1 cellular context compared by ENCODE assay signal in genomic region chr16:85452364-85453178, GRCh38.
TF ChIP-seq lines count a peak whose summit lies in the region.

No MANE protein-coding gene starts in this region.

TF ChIP-seq in GM23338, 12 proteins besides CTCF, POLR2A, EP300 and RAD21:
- TF ChIP-seq, protein P1, sequence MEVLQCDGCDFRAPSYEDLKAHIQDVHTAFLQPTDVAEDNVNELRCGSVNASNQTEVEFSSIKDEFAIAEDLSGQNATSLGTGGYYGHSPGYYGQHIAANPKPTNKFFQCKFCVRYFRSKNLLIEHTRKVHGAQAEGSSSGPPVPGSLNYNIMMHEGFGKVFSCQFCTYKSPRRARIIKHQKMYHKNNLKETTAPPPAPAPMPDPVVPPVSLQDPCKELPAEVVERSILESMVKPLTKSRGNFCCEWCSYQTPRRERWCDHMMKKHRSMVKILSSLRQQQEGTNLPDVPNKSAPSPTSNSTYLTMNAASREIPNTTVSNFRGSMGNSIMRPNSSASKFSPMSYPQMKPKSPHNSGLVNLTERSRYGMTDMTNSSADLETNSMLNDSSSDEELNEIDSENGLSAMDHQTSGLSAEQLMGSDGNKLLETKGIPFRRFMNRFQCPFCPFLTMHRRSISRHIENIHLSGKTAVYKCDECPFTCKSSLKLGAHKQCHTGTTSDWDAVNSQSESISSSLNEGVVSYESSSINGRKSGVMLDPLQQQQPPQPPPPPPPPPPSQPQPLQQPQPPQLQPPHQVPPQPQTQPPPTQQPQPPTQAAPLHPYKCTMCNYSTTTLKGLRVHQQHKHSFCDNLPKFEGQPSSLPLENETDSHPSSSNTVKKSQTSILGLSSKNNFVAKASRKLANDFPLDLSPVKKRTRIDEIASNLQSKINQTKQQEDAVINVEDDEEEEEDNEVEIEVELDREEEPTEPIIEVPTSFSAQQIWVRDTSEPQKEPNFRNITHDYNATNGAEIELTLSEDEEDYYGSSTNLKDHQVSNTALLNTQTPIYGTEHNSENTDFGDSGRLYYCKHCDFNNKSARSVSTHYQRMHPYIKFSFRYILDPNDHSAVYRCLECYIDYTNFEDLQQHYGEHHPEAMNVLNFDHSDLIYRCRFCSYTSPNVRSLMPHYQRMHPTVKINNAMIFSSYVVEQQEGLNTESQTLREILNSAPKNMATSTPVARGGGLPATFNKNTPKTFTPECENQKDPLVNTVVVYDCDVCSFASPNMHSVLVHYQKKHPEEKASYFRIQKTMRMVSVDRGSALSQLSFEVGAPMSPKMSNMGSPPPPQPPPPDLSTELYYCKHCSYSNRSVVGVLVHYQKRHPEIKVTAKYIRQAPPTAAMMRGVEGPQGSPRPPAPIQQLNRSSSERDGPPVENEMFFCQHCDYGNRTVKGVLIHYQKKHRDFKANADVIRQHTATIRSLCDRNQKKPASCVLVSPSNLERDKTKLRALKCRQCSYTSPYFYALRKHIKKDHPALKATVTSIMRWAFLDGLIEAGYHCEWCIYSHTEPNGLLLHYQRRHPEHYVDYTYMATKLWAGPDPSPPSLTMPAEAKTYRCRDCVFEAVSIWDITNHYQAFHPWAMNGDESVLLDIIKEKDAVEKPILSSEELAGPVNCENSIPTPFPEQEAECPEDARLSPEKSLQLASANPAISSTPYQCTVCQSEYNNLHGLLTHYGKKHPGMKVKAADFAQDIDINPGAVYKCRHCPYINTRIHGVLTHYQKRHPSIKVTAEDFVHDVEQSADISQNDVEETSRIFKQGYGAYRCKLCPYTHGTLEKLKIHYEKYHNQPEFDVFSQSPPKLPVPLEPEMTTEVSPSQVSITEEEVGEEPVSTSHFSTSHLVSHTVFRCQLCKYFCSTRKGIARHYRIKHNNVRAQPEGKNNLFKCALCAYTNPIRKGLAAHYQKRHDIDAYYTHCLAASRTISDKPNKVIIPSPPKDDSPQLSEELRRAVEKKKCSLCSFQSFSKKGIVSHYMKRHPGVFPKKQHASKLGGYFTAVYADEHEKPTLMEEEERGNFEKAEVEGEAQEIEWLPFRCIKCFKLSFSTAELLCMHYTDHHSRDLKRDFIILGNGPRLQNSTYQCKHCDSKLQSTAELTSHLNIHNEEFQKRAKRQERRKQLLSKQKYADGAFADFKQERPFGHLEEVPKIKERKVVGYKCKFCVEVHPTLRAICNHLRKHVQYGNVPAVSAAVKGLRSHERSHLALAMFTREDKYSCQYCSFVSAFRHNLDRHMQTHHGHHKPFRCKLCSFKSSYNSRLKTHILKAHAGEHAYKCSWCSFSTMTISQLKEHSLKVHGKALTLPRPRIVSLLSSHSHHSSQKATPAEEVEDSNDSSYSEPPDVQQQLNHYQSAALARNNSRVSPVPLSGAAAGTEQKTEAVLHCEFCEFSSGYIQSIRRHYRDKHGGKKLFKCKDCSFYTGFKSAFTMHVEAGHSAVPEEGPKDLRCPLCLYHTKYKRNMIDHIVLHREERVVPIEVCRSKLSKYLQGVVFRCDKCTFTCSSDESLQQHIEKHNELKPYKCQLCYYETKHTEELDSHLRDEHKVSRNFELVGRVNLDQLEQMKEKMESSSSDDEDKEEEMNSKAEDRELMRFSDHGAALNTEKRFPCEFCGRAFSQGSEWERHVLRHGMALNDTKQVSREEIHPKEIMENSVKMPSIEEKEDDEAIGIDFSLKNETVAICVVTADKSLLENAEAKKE (CRISPR knock-in tag; IDR thresholded peaks at IDR 0.05), result no peak
- no peak for TF ChIP-seq EZH2phosphoT487 (IDR thresholded peaks at IDR 0.05; ENCODE audit: unreplicated experiment)
- no peak for TF ChIP-seq JUNB (IDR thresholded peaks at IDR 0.05; ENCODE audit: unreplicated experiment)
- TF ChIP-seq ETS1 (IDR thresholded peaks at IDR 0.05), result no peak
- no peak for TF ChIP-seq ZNF114 (CRISPR knock-in tag; IDR thresholded peaks at IDR 0.05)
- no peak for TF ChIP-seq ZNF331 (CRISPR knock-in tag; IDR thresholded peaks at IDR 0.05; ENCODE audit: low read depth)
- TF ChIP-seq REST (IDR thresholded peaks at IDR 0.05; ENCODE audit: unreplicated experiment), result no peak
- TF ChIP-seq EZH2 (IDR thresholded peaks at IDR 0.05; ENCODE audit: low read depth, unreplicated experiment), result no peak
